ENCODE assay signal across 8 cellular contexts in genomic region chr14:20684662-20685456, GRCh38. TPM values are rescaled to one million over a fixed set of nuclear protein-coding genes. Genes with fewer than 3 reads are reported as not detected.
A peak's percentile ranks its signal among the peaks of the same experiment; 100 is the strongest.
DNase-seq lines count a peak whose midpoint lies in the region; ATAC-seq and TF ChIP-seq lines count a peak whose summit lies in the region.

No MANE protein-coding gene starts in this region.

- no peaks in the 10 kb centered on the region for H4K20me1 ChIP-seq in BLaER1

- intact Hi-C loops in vagina (cut with DNase I), result loop anchor here (2.0 to 5.0 kb wide), 5 partner anchors 53 to 343 kb away; partner anchors contain the start of genes PARP2, PIP4P1 and TEP1

- TF ChIP-seq CTCF in vagina (IDR thresholded peaks at IDR 0.05), result peak in 1 of 3 experiments; percentile 1

- H3K4me3 ChIP-seq in BLaER1, result peak overlapping the region; percentile 78
- peak overlapping the region; percentile 67 to 79 for H3K4me3 ChIP-seq in vagina

- H3K9me3 ChIP-seq in BLaER1, result no peaks in the 10 kb centered on the region
- no peaks in the 10 kb centered on the region for H3K9me3 ChIP-seq in KOPT-K1 (ENCODE audit: insufficient read depth, low read length, poor library complexity, severe bottlenecking)
- H3K9me3 ChIP-seq in vagina, result no peaks in the 10 kb centered on the region

- peak in 1 of 2 donors; percentile 12 for TF ChIP-seq POLR2A in vagina (IDR thresholded peaks at IDR 0.05)

- ATAC-seq in HG03159 (IDR thresholded peaks at IDR 0.05; ENCODE audit: unreplicated experiment), result no peak

- H3K4me1 ChIP-seq in BLaER1 (peaks cover 38% of the 10 kb centered on the region), vagina (peaks cover 45% of the 10 kb centered on the region)

- H3K36me3 ChIP-seq in BLaER1 (no peaks in the 10 kb centered on the region), KOPT-K1 (ENCODE audit: insufficient read depth, low read length) (no peaks in the 10 kb centered on the region), vagina (no peaks in the 10 kb centered on the region)

- H3K27me3 ChIP-seq in BLaER1 (no peaks in the 10 kb centered on the region), vagina (no peaks in the 10 kb centered on the region)

- H3K27ac ChIP-seq in BLaER1 (peak overlapping the region; percentile 90), KOPT-K1 (ENCODE audit: low read depth, low read length, poor library complexity, severe bottlenecking) (peak overlapping the region; percentile 68), caudate nucleus (ENCODE audit: low read depth, low read length) (peak overlapping the region; percentile 100), vagina (peak overlapping the region; percentile 99)

- DNase-seq in caudate nucleus (lab: John Stamatoyannopoulos, UW) (peak in 14 of 61 donors; percentile 15 to 44 (median 32)), medulla oblongata (ENCODE audit: extremely low spot score) (peak; percentile 58), vagina (ENCODE audit: extremely low spot score in 2 of 2) (peak in 1 of 2 donors; percentile 91)
- DNase-seq in activated naive CD4-positive, alpha-beta T cell (lab: John Stamatoyannopoulos, UW), result no peak
- no peak for DNase-seq in activated CD4-positive, CD25-positive, alpha-beta regulatory T cell treated with anti-CD3 and anti-CD28 coated beads, Interleukin-2, amount 50 U/mL, for 72 hours

- H3K9ac ChIP-seq in BLaER1, result peak overlapping the region; percentile 90

- H3K4me2 ChIP-seq in BLaER1, result peak overlapping the region; percentile 97

RNA-seq across cellular contexts. Expression of gene RNASE4, which starts 0.5 kb away (rescaled TPM):
- total RNA-seq in vagina, result 132 TPM

RNA-seq across cellular contexts. Expression of gene ANG, which starts 3.7 kb away (rescaled TPM):
- total RNA-seq in vagina, result 34.9 TPM

RNA-seq across cellular contexts. Expression of gene OR6S1, which starts 43.4 kb away (rescaled TPM):
- total RNA-seq in vagina, result not detected
